ENCODE assay signal across 1 cellular context in genomic region chr2:216317831-216318230, GRCh38.
TF ChIP-seq lines count a peak whose summit lies in the region.

No MANE protein-coding gene starts in this region.

TF ChIP-seq in GM23338, 12 proteins besides CTCF, POLR2A, EP300 and RAD21 (continued from another document):
- TF ChIP-seq, protein P1, sequence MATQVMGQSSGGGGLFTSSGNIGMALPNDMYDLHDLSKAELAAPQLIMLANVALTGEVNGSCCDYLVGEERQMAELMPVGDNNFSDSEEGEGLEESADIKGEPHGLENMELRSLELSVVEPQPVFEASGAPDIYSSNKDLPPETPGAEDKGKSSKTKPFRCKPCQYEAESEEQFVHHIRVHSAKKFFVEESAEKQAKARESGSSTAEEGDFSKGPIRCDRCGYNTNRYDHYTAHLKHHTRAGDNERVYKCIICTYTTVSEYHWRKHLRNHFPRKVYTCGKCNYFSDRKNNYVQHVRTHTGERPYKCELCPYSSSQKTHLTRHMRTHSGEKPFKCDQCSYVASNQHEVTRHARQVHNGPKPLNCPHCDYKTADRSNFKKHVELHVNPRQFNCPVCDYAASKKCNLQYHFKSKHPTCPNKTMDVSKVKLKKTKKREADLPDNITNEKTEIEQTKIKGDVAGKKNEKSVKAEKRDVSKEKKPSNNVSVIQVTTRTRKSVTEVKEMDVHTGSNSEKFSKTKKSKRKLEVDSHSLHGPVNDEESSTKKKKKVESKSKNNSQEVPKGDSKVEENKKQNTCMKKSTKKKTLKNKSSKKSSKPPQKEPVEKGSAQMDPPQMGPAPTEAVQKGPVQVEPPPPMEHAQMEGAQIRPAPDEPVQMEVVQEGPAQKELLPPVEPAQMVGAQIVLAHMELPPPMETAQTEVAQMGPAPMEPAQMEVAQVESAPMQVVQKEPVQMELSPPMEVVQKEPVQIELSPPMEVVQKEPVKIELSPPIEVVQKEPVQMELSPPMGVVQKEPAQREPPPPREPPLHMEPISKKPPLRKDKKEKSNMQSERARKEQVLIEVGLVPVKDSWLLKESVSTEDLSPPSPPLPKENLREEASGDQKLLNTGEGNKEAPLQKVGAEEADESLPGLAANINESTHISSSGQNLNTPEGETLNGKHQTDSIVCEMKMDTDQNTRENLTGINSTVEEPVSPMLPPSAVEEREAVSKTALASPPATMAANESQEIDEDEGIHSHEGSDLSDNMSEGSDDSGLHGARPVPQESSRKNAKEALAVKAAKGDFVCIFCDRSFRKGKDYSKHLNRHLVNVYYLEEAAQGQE (IDR thresholded peaks at IDR 0.05; ENCODE audit: unreplicated experiment): no peak
- TF ChIP-seq ZNF114 (CRISPR knock-in tag; IDR thresholded peaks at IDR 0.05): no peak
- no peak for TF ChIP-seq EZH2phosphoT487 (IDR thresholded peaks at IDR 0.05; ENCODE audit: unreplicated experiment)
- TF ChIP-seq EZH2 (IDR thresholded peaks at IDR 0.05; ENCODE audit: low read depth, unreplicated experiment): no peak
- TF ChIP-seq CREB1 (CRISPR knock-in tag; IDR thresholded peaks at IDR 0.05; ENCODE audit: low read depth): no peak
